In genomic region chr7:80851896-80852476, GRCh38 we compare ENCODE assay signal across 18 cellular contexts.
DNase-seq lines count a peak whose midpoint lies in the region; ATAC-seq and TF ChIP-seq lines count a peak whose summit lies in the region.
"Had no signal": no experiment of that assay in that cellular context is flagged by ENCODE, and none has a peak within 500 bp of the region (broad histone marks: within the 10 kb centered on the region; RNA-seq: fewer than 3 reads in every experiment).

No MANE protein-coding gene starts in this region.

- H3K4me1 ChIP-seq in neural progenitor cell: no peaks in the 10 kb centered on the region
- H3K4me1 ChIP-seq: Peyer's patch had no signal

- no peaks in the 10 kb centered on the region for H4K20me1 ChIP-seq in neural progenitor cell (ENCODE audit: low read depth)

- no peaks in the 10 kb centered on the region for H3K79me2 ChIP-seq in neural progenitor cell (ENCODE audit: low read depth)

- no peak overlapping the region for H2AFZ ChIP-seq in neural progenitor cell (replicated peaks)

- no peaks in the 10 kb centered on the region for H3K36me3 Mint-ChIP-seq in neural progenitor cell
- no peaks in the 10 kb centered on the region for H3K36me3 Mint-ChIP-seq in activated CD4-positive, alpha-beta T cell treated with anti-CD3 and anti-CD28 coated beads for 36 hours (ENCODE audit: low read depth)
- H3K36me3 Mint-ChIP-seq in activated CD8-positive, alpha-beta T cell treated with anti-CD3 and anti-CD28 coated beads, Interleukin-2, amount 10 ng/mL, durations not matched to agents 7 days and 5 days (ENCODE audit: low read depth): no peaks in the 10 kb centered on the region
- H3K36me3 Mint-ChIP-seq: activated naive CD4-positive, alpha-beta T cell treated with anti-CD3 and anti-CD28 coated beads, Interleukin-2, amount 50 U/mL, for 24 hours; CD4-positive, CD25-positive, alpha-beta regulatory T cell had no signal

- ATAC-seq in activated CD4-positive, alpha-beta T cell treated with anti-CD3 and anti-CD28 coated beads for 36 hours: no peak
- no peak for ATAC-seq in activated CD8-positive, alpha-beta T cell treated with anti-CD3 and anti-CD28 coated beads, Interleukin-2, amount 10 ng/mL, durations not matched to agents 7 days and 5 days

- POLR2A ChIA-PET in activated CD4-positive, alpha-beta T cell treated with anti-CD3 and anti-CD28 coated beads for 36 hours (lab: Charles Lee): interaction anchor here (0.6 kb wide), 1 partner anchor 71 kb away, joined by 10 read pairs; no protein-coding TSS in a partner anchor
- POLR2A ChIA-PET in activated CD8-positive, alpha-beta T cell treated with anti-CD3 and anti-CD28 coated beads, Interleukin-2, amount 10 ng/mL, durations not matched to agents 7 days and 5 days (lab: Charles Lee): no interaction called here

- no peaks in the 10 kb centered on the region for H3K36me3 ChIP-seq in MG63
- no peaks in the 10 kb centered on the region for H3K36me3 ChIP-seq in neural progenitor cell
- H3K36me3 ChIP-seq: Peyer's patch had no signal

- H3F3A ChIP-seq in neural progenitor cell (ENCODE audit: low read depth): no peaks in the 10 kb centered on the region

- CTCF ChIA-PET in activated CD4-positive, alpha-beta T cell treated with anti-CD3 and anti-CD28 coated beads for 36 hours (lab: Charles Lee): no interaction called here
- CTCF ChIA-PET in activated CD8-positive, alpha-beta T cell treated with anti-CD3 and anti-CD28 coated beads, Interleukin-2, amount 10 ng/mL, durations not matched to agents 7 days and 5 days (lab: Charles Lee): no interaction called here

- intact Hi-C loops in activated CD4-positive, alpha-beta T cell treated with anti-CD3 and anti-CD28 coated beads for 36 hours (cut with DNase I, micrococcal nuclease): no loop called here

- no peak overlapping the region for H3K27ac ChIP-seq in neural progenitor cell
- H3K27ac ChIP-seq: Peyer's patch had no signal

- H3K9me3 Mint-ChIP-seq in neural progenitor cell: peaks cover 4% of the 10 kb centered on the region
- H3K9me3 Mint-ChIP-seq in activated CD4-positive, alpha-beta T cell treated with anti-CD3 and anti-CD28 coated beads for 36 hours (ENCODE audit: low read depth): peaks cover 4% of the 10 kb centered on the region
- H3K9me3 Mint-ChIP-seq in activated CD8-positive, alpha-beta T cell treated with anti-CD3 and anti-CD28 coated beads, Interleukin-2, amount 10 ng/mL, durations not matched to agents 7 days and 5 days (ENCODE audit: insufficient read depth): peaks cover 5% of the 10 kb centered on the region
- H3K9me3 Mint-ChIP-seq: stimulated activated naive CD8-positive, alpha-beta T cell treated with anti-CD3 and anti-CD28 coated beads, Interleukin-15, Interleukin-2, amounts not matched to agents 100 ng/mL and 50 ng/mL, for 24 hours had no signal

- no peaks in the 10 kb centered on the region for H3K27me3 ChIP-seq in MG63
- H3K27me3 ChIP-seq in neural progenitor cell: no peaks in the 10 kb centered on the region
- H3K27me3 ChIP-seq: Peyer's patch had no signal

- peaks cover 9% of the 10 kb centered on the region for H3K4me1 Mint-ChIP-seq in neural progenitor cell
- H3K4me1 Mint-ChIP-seq in activated CD4-positive, alpha-beta T cell treated with anti-CD3 and anti-CD28 coated beads for 36 hours: no peaks in the 10 kb centered on the region
- H3K4me1 Mint-ChIP-seq in activated CD8-positive, alpha-beta T cell treated with anti-CD3 and anti-CD28 coated beads, Interleukin-2, amount 10 ng/mL, durations not matched to agents 7 days and 5 days (ENCODE audit: low read depth): no peaks in the 10 kb centered on the region
- H3K4me1 Mint-ChIP-seq: activated naive CD4-positive, alpha-beta T cell treated with anti-CD3 and anti-CD28 coated beads, Interleukin-2, amount 50 U/mL, for 24 hours; CD4-positive, CD25-positive, alpha-beta regulatory T cell had no signal

- H3K9ac ChIP-seq in neural progenitor cell: no peak overlapping the region

- DNase-seq in Caki2 (ENCODE audit: low read depth) (peak; percentile 16), MG63 (peak; percentile 6), epithelial cell of proximal tubule (ENCODE audit: low read depth) (peak; percentile 49), neural progenitor cell (ENCODE audit: low spot score) (no peak), AG08395 (ENCODE audit: low spot score) (no peak), NCI-H1048 (lab: John Stamatoyannopoulos, UW) (no peak)
- DNase-seq in activated CD4-positive, alpha-beta T cell treated with anti-CD3 and anti-CD28 coated beads for 36 hours: no peak
- DNase-seq in activated CD8-positive, alpha-beta T cell treated with anti-CD3 and anti-CD28 coated beads, Interleukin-2, amount 10 ng/mL, durations not matched to agents 7 days and 5 days: no peak
- DNase-seq: activated CD8-positive, alpha-beta memory T cell treated with anti-CD3 and anti-CD28 coated beads for 24 hours; CD4-positive, CD25-positive, alpha-beta regulatory T cell; cortex of kidney; Karpas-422; NCI-H2029 treated with DMSO at 0.1 percent for 48 hours; Peyer's patch; posterior cingulate gyrus; stimulated activated CD4-positive, alpha-beta T cell treated with anti-CD3 and anti-CD28 coated beads, Interleukin-4, amount 100 ng/mL, for 4 hours had no signal

- no peak overlapping the region for H3K4me2 ChIP-seq in neural progenitor cell

- H3K27ac Mint-ChIP-seq in neural progenitor cell: peak overlapping the region; percentile 7
- H3K27ac Mint-ChIP-seq in activated CD4-positive, alpha-beta T cell treated with anti-CD3 and anti-CD28 coated beads for 36 hours: no peak overlapping the region
- no peak overlapping the region for H3K27ac Mint-ChIP-seq in activated CD8-positive, alpha-beta T cell treated with anti-CD3 and anti-CD28 coated beads, Interleukin-2, amount 10 ng/mL, durations not matched to agents 7 days and 5 days
- H3K27ac Mint-ChIP-seq: activated naive CD4-positive, alpha-beta T cell treated with anti-CD3 and anti-CD28 coated beads, Interleukin-2, amount 50 U/mL, for 24 hours; CD4-positive, CD25-positive, alpha-beta regulatory T cell; stimulated activated naive CD8-positive, alpha-beta T cell treated with anti-CD3 and anti-CD28 coated beads, Interleukin-15, Interleukin-2, amounts not matched to agents 100 ng/mL and 50 ng/mL, for 24 hours had no signal

- no peak overlapping the region for H3K4me3 Mint-ChIP-seq in neural progenitor cell
- H3K4me3 Mint-ChIP-seq in activated CD4-positive, alpha-beta T cell treated with anti-CD3 and anti-CD28 coated beads for 36 hours: no peak overlapping the region
- H3K4me3 Mint-ChIP-seq in activated CD8-positive, alpha-beta T cell treated with anti-CD3 and anti-CD28 coated beads, Interleukin-2, amount 10 ng/mL, durations not matched to agents 7 days and 5 days: no peak overlapping the region
- H3K4me3 Mint-ChIP-seq: activated naive CD4-positive, alpha-beta T cell treated with anti-CD3 and anti-CD28 coated beads, Interleukin-2, amount 50 U/mL, for 24 hours; CD4-positive, CD25-positive, alpha-beta regulatory T cell; stimulated activated naive CD8-positive, alpha-beta T cell treated with anti-CD3 and anti-CD28 coated beads, Interleukin-15, Interleukin-2, amounts not matched to agents 100 ng/mL and 50 ng/mL, for 24 hours had no signal

- H3K9me3 ChIP-seq in MG63 (no peaks in the 10 kb centered on the region), neural progenitor cell (ENCODE audit: low read depth) (no peaks in the 10 kb centered on the region)
- H3K9me3 ChIP-seq: Peyer's patch had no signal

- no peaks in the 10 kb centered on the region for H3K27me3 Mint-ChIP-seq in neural progenitor cell (ENCODE audit: insufficient read depth, low read depth)
- H3K27me3 Mint-ChIP-seq in activated CD4-positive, alpha-beta T cell treated with anti-CD3 and anti-CD28 coated beads for 36 hours: no peaks in the 10 kb centered on the region
- H3K27me3 Mint-ChIP-seq in activated CD8-positive, alpha-beta T cell treated with anti-CD3 and anti-CD28 coated beads, Interleukin-2, amount 10 ng/mL, durations not matched to agents 7 days and 5 days (ENCODE audit: low read depth): no peaks in the 10 kb centered on the region
- H3K27me3 Mint-ChIP-seq: activated naive CD4-positive, alpha-beta T cell treated with anti-CD3 and anti-CD28 coated beads, Interleukin-2, amount 50 U/mL, for 24 hours; CD4-positive, CD25-positive, alpha-beta regulatory T cell; stimulated activated naive CD8-positive, alpha-beta T cell treated with anti-CD3 and anti-CD28 coated beads, Interleukin-15, Interleukin-2, amounts not matched to agents 100 ng/mL and 50 ng/mL, for 24 hours had no signal

- no peak for TF ChIP-seq CTCF in epithelial cell of proximal tubule (conservative IDR thresholded peaks at IDR 0.05; ENCODE audit: low read depth, low read length)
- no peak for TF ChIP-seq CTCF in neural progenitor cell (IDR thresholded peaks at IDR 0.05)

- no peak overlapping the region for H3K4me3 ChIP-seq in MG63
- no peak overlapping the region for H3K4me3 ChIP-seq in epithelial cell of proximal tubule (ENCODE audit: low read depth, low read length)
- no peak overlapping the region for H3K4me3 ChIP-seq in neural progenitor cell
- H3K4me3 ChIP-seq: Peyer's patch had no signal

- in situ Hi-C loops in Caki2 (cut with HindIII; ENCODE audit: low pct_unique_long_range_greater_than_20kb, low sequenced_read_pairs): no loop called here

Comparison
In these comparisons a context has a peak if more than half of its experiments do, and no peak if none do; other contexts are left out.
1. DNase-seq: peak in Caki2 (single experiment), MG63 (single experiment) and epithelial cell of proximal tubule (single experiment); none in neural progenitor cell (single experiment), activated CD4-positive, alpha-beta T cell treated with anti-CD3 and anti-CD28 coated beads for 36 hours (single experiment), AG08395 (single experiment), NCI-H1048 (single experiment) and activated CD8-positive, alpha-beta T cell treated with anti-CD3 and anti-CD28 coated beads, Interleukin-2, amount 10 ng/mL, durations not matched to agents 7 days and 5 days (single experiment).